1 cellular context compared by ENCODE assay signal in the genomic region with DNA sequence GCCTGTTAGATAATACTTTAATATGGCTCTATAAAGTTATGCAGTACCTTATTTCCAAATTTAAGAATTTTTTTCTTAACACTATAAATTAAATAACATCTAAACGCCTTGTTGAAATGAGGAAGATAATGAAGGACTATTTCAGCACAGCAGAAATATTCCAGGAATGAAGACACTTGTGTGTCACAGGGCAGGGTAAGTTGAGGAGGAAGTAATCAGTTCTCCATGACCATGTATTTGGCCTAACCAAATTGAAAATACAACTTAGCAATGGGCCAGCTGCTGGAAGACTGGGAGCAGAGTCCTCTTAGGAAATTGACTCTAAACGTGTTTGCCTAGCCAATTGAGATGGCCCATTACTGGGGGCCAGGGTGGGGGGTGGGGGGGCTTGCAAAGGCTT.
TF ChIP-seq lines count a peak whose summit lies in the region.

No MANE protein-coding gene starts in this region.

TF ChIP-seq in A549, 52 proteins besides CTCF, POLR2A, EP300 and RAD21 (continued from another document):
- TF ChIP-seq JUNB (IDR thresholded peaks at IDR 0.05) (no peak), EHF (CRISPR knock-in tag; IDR thresholded peaks at IDR 0.05) (no peak), HDAC2 (IDR thresholded peaks at IDR 0.05) (no peak), ZNF302 (CRISPR knock-in tag; IDR thresholded peaks at IDR 0.05) (no peak), FOSB (CRISPR knock-in tag; IDR thresholded peaks at IDR 0.05) (no peak), KDM1A (IDR thresholded peaks at IDR 0.05; ENCODE audit: low read depth) (no peak), MAFK (IDR thresholded peaks at IDR 0.05; ENCODE audit: partially characterized antibody) (no peak), NPAS2 (CRISPR knock-in tag; IDR thresholded peaks at IDR 0.05; ENCODE audit: borderline replicate concordance) (no peak)
- TF ChIP-seq, protein P1, sequence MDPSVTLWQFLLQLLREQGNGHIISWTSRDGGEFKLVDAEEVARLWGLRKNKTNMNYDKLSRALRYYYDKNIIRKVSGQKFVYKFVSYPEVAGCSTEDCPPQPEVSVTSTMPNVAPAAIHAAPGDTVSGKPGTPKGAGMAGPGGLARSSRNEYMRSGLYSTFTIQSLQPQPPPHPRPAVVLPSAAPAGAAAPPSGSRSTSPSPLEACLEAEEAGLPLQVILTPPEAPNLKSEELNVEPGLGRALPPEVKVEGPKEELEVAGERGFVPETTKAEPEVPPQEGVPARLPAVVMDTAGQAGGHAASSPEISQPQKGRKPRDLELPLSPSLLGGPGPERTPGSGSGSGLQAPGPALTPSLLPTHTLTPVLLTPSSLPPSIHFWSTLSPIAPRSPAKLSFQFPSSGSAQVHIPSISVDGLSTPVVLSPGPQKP (IDR thresholded peaks at IDR 0.05; ENCODE audit: low read depth, low read length) = no peak
- TF ChIP-seq, protein P2, sequence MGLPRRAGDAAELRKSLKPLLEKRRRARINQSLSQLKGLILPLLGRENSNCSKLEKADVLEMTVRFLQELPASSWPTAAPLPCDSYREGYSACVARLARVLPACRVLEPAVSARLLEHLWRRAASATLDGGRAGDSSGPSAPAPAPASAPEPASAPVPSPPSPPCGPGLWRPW (IDR thresholded peaks at IDR 0.05) = no peak
